ENCODE assay signal across 23 cellular contexts in the genomic region with DNA sequence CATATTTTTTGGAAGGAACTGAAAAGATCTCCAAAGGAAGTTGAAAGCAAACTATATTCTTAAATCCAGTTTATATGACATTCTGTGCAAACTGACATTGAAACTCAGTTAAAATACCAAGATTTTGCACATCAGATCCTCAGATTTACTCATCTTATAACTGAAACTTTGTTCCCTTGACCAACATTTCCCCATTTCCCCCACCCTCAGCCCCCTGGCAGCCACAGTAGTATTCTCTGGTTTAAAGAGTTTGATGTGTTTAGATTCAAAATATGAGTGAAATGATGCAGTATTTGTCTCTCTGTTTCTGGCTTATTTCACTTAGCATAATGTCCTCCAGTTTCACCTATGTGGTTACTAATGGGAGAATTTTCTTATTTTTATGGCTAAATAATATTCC.
DNase-seq lines count a peak whose midpoint lies in the region; ATAC-seq and TF ChIP-seq lines count a peak whose summit lies in the region.
"Had no signal": no experiment of that assay in that cellular context is flagged by ENCODE, and none has a peak within 500 bp of the region (broad histone marks: within the 10 kb centered on the region; RNA-seq: fewer than 3 reads in every experiment).

No MANE protein-coding gene starts in this region.

- H3K4me3 Mint-ChIP-seq in activated CD4-positive, alpha-beta memory T cell treated with anti-CD3 and anti-CD28 coated beads for 36 hours: no peak overlapping the region
- no peak overlapping the region for H3K4me3 Mint-ChIP-seq in activated CD4-positive, alpha-beta memory T cell treated with anti-CD3 and anti-CD28 coated beads, Interleukin-2, amount 10 ng/mL, durations not matched to agents 7 days and 5 days
- H3K4me3 Mint-ChIP-seq in neural crest cell: no peak overlapping the region
- H3K4me3 Mint-ChIP-seq: activated naive CD8-positive, alpha-beta T cell; T-helper 1 cell treated with Interleukin-12 subunit alpha and Interleukin-12 subunit beta and Interleukin-4 antibody, amounts not matched to agents 30 μg/mL and 1 μg/mL, for 36 hours had no signal

- no peak overlapping the region for H3K27ac Mint-ChIP-seq in activated CD4-positive, alpha-beta memory T cell treated with anti-CD3 and anti-CD28 coated beads for 36 hours
- no peak overlapping the region for H3K27ac Mint-ChIP-seq in activated CD4-positive, alpha-beta memory T cell treated with anti-CD3 and anti-CD28 coated beads, Interleukin-2, amount 10 ng/mL, durations not matched to agents 7 days and 5 days
- peak overlapping the region; percentile 19 for H3K27ac Mint-ChIP-seq in neural crest cell (ENCODE audit: unreplicated experiment)
- H3K27ac Mint-ChIP-seq: activated naive CD8-positive, alpha-beta T cell; T-helper 1 cell treated with Interleukin-12 subunit alpha and Interleukin-12 subunit beta and Interleukin-4 antibody, amounts not matched to agents 30 μg/mL and 1 μg/mL, for 36 hours had no signal

- H3K4me1 Mint-ChIP-seq in activated CD4-positive, alpha-beta memory T cell treated with anti-CD3 and anti-CD28 coated beads for 36 hours (ENCODE audit: low read depth): peaks cover 9% of the 10 kb centered on the region
- H3K4me1 Mint-ChIP-seq in activated CD4-positive, alpha-beta memory T cell treated with anti-CD3 and anti-CD28 coated beads, Interleukin-2, amount 10 ng/mL, durations not matched to agents 7 days and 5 days: peaks cover 16% of the 10 kb centered on the region
- H3K4me1 Mint-ChIP-seq in neural crest cell: peaks cover 29% of the 10 kb centered on the region

- no peaks in the 10 kb centered on the region for H3K36me3 Mint-ChIP-seq in activated CD4-positive, alpha-beta memory T cell treated with anti-CD3 and anti-CD28 coated beads for 36 hours
- peaks cover 16% of the 10 kb centered on the region for H3K36me3 Mint-ChIP-seq in activated CD4-positive, alpha-beta memory T cell treated with anti-CD3 and anti-CD28 coated beads, Interleukin-2, amount 10 ng/mL, durations not matched to agents 7 days and 5 days (ENCODE audit: low read depth)
- H3K36me3 Mint-ChIP-seq in neural crest cell (ENCODE audit: low read depth): no peaks in the 10 kb centered on the region

- no peak overlapping the region for H3K4me3 ChIP-seq in SJCRH30
- H3K4me3 ChIP-seq: gastrocnemius medialis, lung, Peyer's patch, SJSA1, smooth muscle cell had no signal

- H3K9me3 ChIP-seq in SJCRH30 (replicated peaks): no peaks in the 10 kb centered on the region
- H3K9me3 ChIP-seq: gastrocnemius medialis, Peyer's patch, SJSA1 had no signal

- H3K27me3 ChIP-seq in SJCRH30: no peaks in the 10 kb centered on the region
- H3K27me3 ChIP-seq: Peyer's patch, SJSA1 had no signal

- H3K36me3 ChIP-seq in SJCRH30: no peaks in the 10 kb centered on the region
- H3K36me3 ChIP-seq: gastrocnemius medialis, Peyer's patch, SJSA1 had no signal

- H3K27me3 Mint-ChIP-seq in activated CD4-positive, alpha-beta memory T cell treated with anti-CD3 and anti-CD28 coated beads for 36 hours: no peaks in the 10 kb centered on the region
- peaks cover 2% of the 10 kb centered on the region for H3K27me3 Mint-ChIP-seq in activated CD4-positive, alpha-beta memory T cell treated with anti-CD3 and anti-CD28 coated beads, Interleukin-2, amount 10 ng/mL, durations not matched to agents 7 days and 5 days
- no peaks in the 10 kb centered on the region for H3K27me3 Mint-ChIP-seq in neural crest cell (ENCODE audit: low read depth)
- H3K27me3 Mint-ChIP-seq: activated naive CD8-positive, alpha-beta T cell had no signal

- no peak overlapping the region for H3K27ac ChIP-seq in SJCRH30
- H3K27ac ChIP-seq: gastrocnemius medialis, Peyer's patch, SJSA1 had no signal

- CTCF ChIA-PET in activated CD4-positive, alpha-beta memory T cell treated with anti-CD3 and anti-CD28 coated beads for 36 hours (lab: Charles Lee): no interaction called here
- CTCF ChIA-PET in activated CD4-positive, alpha-beta memory T cell treated with anti-CD3 and anti-CD28 coated beads, Interleukin-2, amount 10 ng/mL, durations not matched to agents 7 days and 5 days (lab: Charles Lee): no interaction called here

- POLR2A ChIA-PET in activated CD4-positive, alpha-beta memory T cell treated with anti-CD3 and anti-CD28 coated beads for 36 hours (lab: Charles Lee): no interaction called here
- POLR2A ChIA-PET in activated CD4-positive, alpha-beta memory T cell treated with anti-CD3 and anti-CD28 coated beads, Interleukin-2, amount 10 ng/mL, durations not matched to agents 7 days and 5 days (lab: Charles Lee): no interaction called here

- no peak for TF ChIP-seq CTCF in neural crest cell (conservative IDR thresholded peaks at IDR 0.05)

- H3K9me3 Mint-ChIP-seq in activated CD4-positive, alpha-beta memory T cell treated with anti-CD3 and anti-CD28 coated beads for 36 hours: no peaks in the 10 kb centered on the region
- H3K9me3 Mint-ChIP-seq in activated CD4-positive, alpha-beta memory T cell treated with anti-CD3 and anti-CD28 coated beads, Interleukin-2, amount 10 ng/mL, durations not matched to agents 7 days and 5 days: peaks cover 2% of the 10 kb centered on the region
- H3K9me3 Mint-ChIP-seq in neural crest cell: peaks cover 17% of the 10 kb centered on the region

- ATAC-seq in GM21360 (IDR thresholded peaks at IDR 0.05; ENCODE audit: unreplicated experiment): peak; percentile 67
- peak; percentile 79 for ATAC-seq in HG03432 (IDR thresholded peaks at IDR 0.05; ENCODE audit: unreplicated experiment)
- ATAC-seq in GM19455 (IDR thresholded peaks at IDR 0.05; ENCODE audit: unreplicated experiment): no peak
- ATAC-seq: gastrocnemius medialis had no signal

- H3K4me1 ChIP-seq in SJCRH30: no peaks in the 10 kb centered on the region
- H3K4me1 ChIP-seq: gastrocnemius medialis, Peyer's patch, SJSA1 had no signal

- DNase-seq in activated CD4-positive, alpha-beta memory T cell treated with anti-CD3 and anti-CD28 coated beads for 36 hours: peak; percentile 20
- no peak for DNase-seq in activated CD4-positive, alpha-beta memory T cell treated with anti-CD3 and anti-CD28 coated beads, Interleukin-2, amount 10 ng/mL, durations not matched to agents 7 days and 5 days
- DNase-seq in neural crest cell (ENCODE audit: low read depth, low spot score) (no peak), NCI-H524 treated with DMSO at 0.1 percent for 48 hours (lab: John Stamatoyannopoulos, UW) (no peak), SJCRH30 (no peak)
- DNase-seq: COR-L47; DND-41; effector CD4-positive, alpha-beta T cell; erythroblast; gastrocnemius medialis; NCI-H1092; NCI-H2029 treated with DMSO at 0.1 percent for 48 hours; NCI-H446 treated with DMSO at 0.1 percent for 48 hours; Peyer's patch; stimulated activated CD4-positive, alpha-beta T cell treated with anti-CD3 and anti-CD28 coated beads, Interleukin-4, amount 100 ng/mL, for 24 hours had no signal

- intact Hi-C loops in activated CD4-positive, alpha-beta memory T cell treated with anti-CD3 and anti-CD28 coated beads for 36 hours (cut with micrococcal nuclease): no loop called here
